Comparison of ENCODE assay signal across 21 cellular contexts in genomic region chr20:50343125-50343489, GRCh38.
DNase-seq lines count a peak whose midpoint lies in the region; ATAC-seq and TF ChIP-seq lines count a peak whose summit lies in the region.
"Had no signal": no experiment of that assay in that cellular context is flagged by ENCODE, and none has a peak within 500 bp of the region (broad histone marks: within the 10 kb centered on the region; RNA-seq: fewer than 3 reads in every experiment).

No MANE protein-coding gene starts in this region.

- H2BK5ac ChIP-seq in mesenchymal stem cell (ENCODE audit: low read depth, low read length, poor library complexity, severe bottlenecking) = no peak overlapping the region

- ATAC-seq in GM18909 (IDR thresholded peaks at IDR 0.05; ENCODE audit: poor library complexity, unreplicated experiment) = no peak
- ATAC-seq: CD8-positive, alpha-beta T cell; GM23338; Panc1 had no signal

- no peak overlapping the region for H2BK120ac ChIP-seq in mesenchymal stem cell (ENCODE audit: low read depth, low read length)

- H2AFZ ChIP-seq in mesenchymal stem cell (ENCODE audit: low read depth, low read length) = no peak overlapping the region
- H2AFZ ChIP-seq: GM23338 had no signal

- peak overlapping the region; percentile 74 for H4K91ac ChIP-seq in mesenchymal stem cell (ENCODE audit: low read length)

- H3K27me3 Mint-ChIP-seq in T-helper 2 cell treated with Interferon-gamma antibody and Interleukin-4, amounts not matched to agents 5 μg/mL and 100 μg/mL, for 36 hours (ENCODE audit: low read depth) = no peaks in the 10 kb centered on the region

- WGBS in mesenchymal stem cell = 84% methylated on average over 10 of the region's 10 CpGs

- H3K36me3 ChIP-seq in left ventricle myocardium inferior (no peaks in the 10 kb centered on the region), mesenchymal stem cell (ENCODE audit: control insufficient read depth in 1 of 2, insufficient read depth in 2 of 2, low read depth in 1 of 2, low read length in 2 of 2) (no peaks in the 10 kb centered on the region)

- H3K4me3 ChIP-seq in left ventricle myocardium inferior = no peak overlapping the region
- H3K4me3 ChIP-seq in mesenchymal stem cell (ENCODE audit: insufficient read depth in 1 of 2, low read depth in 1 of 2, low read length in 2 of 2) = no peak overlapping the region
- H3K4me3 ChIP-seq: GM23338 had no signal

- peaks cover 30% of the 10 kb centered on the region for H3K4me1 ChIP-seq in left ventricle myocardium inferior
- peaks cover 23% of the 10 kb centered on the region for H3K4me1 ChIP-seq in mesenchymal stem cell (ENCODE audit: control insufficient read depth, insufficient read depth, low read depth, low read length)

- no peak for TF ChIP-seq CTCF in left ventricle myocardium inferior (IDR thresholded peaks at IDR 0.05; ENCODE audit: borderline replicate concordance)

- no peak overlapping the region for H3K27ac ChIP-seq in left ventricle myocardium inferior (replicated peaks)
- H3K27ac ChIP-seq in mesenchymal stem cell (ENCODE audit: low read length, poor library complexity, severe bottlenecking) = no peak overlapping the region
- H3K27ac ChIP-seq: 22Rv1, KMS-11 had no signal

- DNase-seq in T-helper 2 cell treated with Interferon-gamma antibody and Interleukin-4, amounts not matched to agents 5 μg/mL and 100 μg/mL, for 36 hours (ENCODE audit: low spot score) = no peak
- DNase-seq in T-helper 2 cell (no peak), cardiac septum (ENCODE audit: low spot score) (peak; percentile 47), left ventricle myocardium inferior (no peak), mesenchymal stem cell (no peak), D341Med (ENCODE audit: low spot score) (no peak), germinal center (ENCODE audit: low spot score) (no peak)
- DNase-seq: ACHN; CD8-positive, alpha-beta T cell; HCEC 1CT; NCI-H1105; NCI-H1694; NCI-H2081; NCI-H524 treated with DMSO at 0.1 percent for 48 hours; NCI-H82; SIG-M5 had no signal

- H3K27me3 ChIP-seq in left ventricle myocardium inferior (ENCODE audit: low read depth) (no peaks in the 10 kb centered on the region), mesenchymal stem cell (ENCODE audit: control insufficient read depth in 1 of 2, insufficient read depth in 1 of 2, low read length in 2 of 2) (no peaks in the 10 kb centered on the region)

- H3K4me2 ChIP-seq in mesenchymal stem cell (ENCODE audit: low read length, poor library complexity, severe bottlenecking) = no peak overlapping the region
- H3K4me2 ChIP-seq: GM23338, KMS-11 had no signal

- H3K23ac ChIP-seq in mesenchymal stem cell (ENCODE audit: low read length in 2 of 2) = no peak overlapping the region

- H3K36me3 Mint-ChIP-seq in T-helper 2 cell treated with Interferon-gamma antibody and Interleukin-4, amounts not matched to agents 5 μg/mL and 100 μg/mL, for 36 hours (ENCODE audit: low read depth) = no peaks in the 10 kb centered on the region
- H3K36me3 Mint-ChIP-seq: CD8-positive, alpha-beta T cell had no signal

- peak overlapping the region in 1 of 2 experiments; percentile 46 for H3K18ac ChIP-seq in mesenchymal stem cell (ENCODE audit: low read depth in 1 of 2, low read length in 2 of 2)

- H3K9me3 ChIP-seq in left ventricle myocardium inferior (replicated peaks) (no peaks in the 10 kb centered on the region), mesenchymal stem cell (ENCODE audit: control insufficient read depth, low read length) (no peaks in the 10 kb centered on the region)

- intact Hi-C loops in cardiac septum (cut with DNase I) (no loop called here), left ventricle myocardium inferior (cut with micrococcal nuclease) (no loop called here)

- no peak overlapping the region for H3K9ac ChIP-seq in mesenchymal stem cell (ENCODE audit: low read length)
- H3K9ac ChIP-seq: KMS-11 had no signal

- H2BK12ac ChIP-seq in mesenchymal stem cell (ENCODE audit: low read length in 2 of 2) = peak overlapping the region in 1 of 2 experiments; percentile 19

- H3K79me1 ChIP-seq in mesenchymal stem cell (replicated peaks; ENCODE audit: low read length, poor library complexity, severe bottlenecking) = no peaks in the 10 kb centered on the region

- H3K4ac ChIP-seq in mesenchymal stem cell (ENCODE audit: low read depth in 1 of 2, low read length in 2 of 2) = peak overlapping the region in 1 of 2 experiments; percentile 41

- H3K14ac ChIP-seq in mesenchymal stem cell (ENCODE audit: low read length in 2 of 2) = peak overlapping the region in 1 of 2 experiments; percentile 49

- H3K4me3 Mint-ChIP-seq in T-helper 2 cell treated with Interferon-gamma antibody and Interleukin-4, amounts not matched to agents 5 μg/mL and 100 μg/mL, for 36 hours = no peak overlapping the region
- H3K4me3 Mint-ChIP-seq: CD8-positive, alpha-beta T cell; GM23338 had no signal

- H4K8ac ChIP-seq in mesenchymal stem cell (ENCODE audit: low read length) = no peak overlapping the region

- no peaks in the 10 kb centered on the region for H3K9me3 Mint-ChIP-seq in T-helper 2 cell treated with Interferon-gamma antibody and Interleukin-4, amounts not matched to agents 5 μg/mL and 100 μg/mL, for 36 hours
- H3K9me3 Mint-ChIP-seq: CD8-positive, alpha-beta T cell; GM23338 had no signal

- H3K27ac Mint-ChIP-seq in T-helper 2 cell treated with Interferon-gamma antibody and Interleukin-4, amounts not matched to agents 5 μg/mL and 100 μg/mL, for 36 hours = peak overlapping the region; percentile 39
- H3K27ac Mint-ChIP-seq: CD8-positive, alpha-beta T cell; GM23338 had no signal

- H3K4me1 Mint-ChIP-seq in T-helper 2 cell treated with Interferon-gamma antibody and Interleukin-4, amounts not matched to agents 5 μg/mL and 100 μg/mL, for 36 hours (ENCODE audit: low read depth) = peaks cover 55% of the 10 kb centered on the region

- H2BK15ac ChIP-seq in mesenchymal stem cell (ENCODE audit: low read depth, poor library complexity, severe bottlenecking) = no peak overlapping the region

- H2AK5ac ChIP-seq in mesenchymal stem cell (ENCODE audit: low read length, severe bottlenecking) = no peak overlapping the region
